11 cellular contexts compared by ENCODE assay signal in the genomic region with DNA sequence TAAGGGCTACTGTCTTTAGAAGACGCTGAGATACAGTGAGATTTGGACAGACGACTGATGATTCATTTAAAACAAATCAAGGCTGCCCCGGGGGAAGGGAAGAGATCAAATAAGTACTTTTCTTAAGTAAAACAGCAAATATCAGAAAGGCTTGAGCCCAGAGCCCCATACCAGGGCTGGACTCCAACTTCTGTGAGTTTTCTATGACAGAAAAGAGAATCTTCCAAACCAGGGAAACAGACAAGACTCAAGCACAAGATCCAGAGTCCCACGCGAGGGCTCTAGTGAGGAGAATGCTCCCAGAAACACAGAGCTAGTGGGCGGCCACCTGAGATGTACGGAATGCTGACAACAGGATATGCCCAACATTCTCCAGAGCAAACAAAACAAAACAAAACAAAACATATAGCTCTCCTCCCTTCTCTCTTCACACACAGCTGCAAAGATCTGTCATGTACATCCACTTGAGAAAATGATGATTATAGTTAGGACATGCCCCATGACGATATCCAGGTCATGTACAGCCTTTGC. TPM values are rescaled to one million over a fixed set of nuclear protein-coding genes. Genes with fewer than 3 reads are reported as not detected.
DNase-seq lines count a peak whose midpoint lies in the region; ATAC-seq and TF ChIP-seq lines count a peak whose summit lies in the region.
"Had no signal": no experiment of that assay in that cellular context is flagged by ENCODE, and none has a peak within 500 bp of the region (broad histone marks: within the 10 kb centered on the region; RNA-seq: fewer than 3 reads in every experiment).

No MANE protein-coding gene starts in this region.

- DNase-seq in CD14-positive monocyte (ENCODE audit: low spot score): no peak
- DNase-seq in SJCRH30: no peak
- peak; percentile 35 for DNase-seq in fibroblast of the aortic adventitia (ENCODE audit: low read depth)
- DNase-seq in psoas muscle: no peak
- no peak for DNase-seq in cortex of kidney (lab: John Stamatoyannopoulos, UW)
- DNase-seq in effector CD4-positive, alpha-beta T cell: no peak
- no peak for DNase-seq in SKM-1 (lab: John Stamatoyannopoulos, UW; ENCODE audit: unreplicated experiment)
- DNase-seq in stimulated activated CD4-positive, alpha-beta T cell treated with anti-CD3 and anti-CD28 coated beads, Interleukin-4, amount 100 ng/mL, for 4 hours: no peak
- DNase-seq: activated CD4-positive, alpha-beta memory T cell treated with anti-CD3 and anti-CD28 coated beads, Interleukin-2, amount 10 ng/mL, durations not matched to agents 7 days and 5 days had no signal

- H3K27me3 ChIP-seq in SJCRH30 (no peaks in the 10 kb centered on the region), psoas muscle (ENCODE audit: insufficient read depth in 3 of 3, low read length in 2 of 3) (no peaks in the 10 kb centered on the region)
- H3K27me3 ChIP-seq: foreskin keratinocyte had no signal

- TF ChIP-seq CTCF in CD14-positive monocyte (IDR thresholded peaks at IDR 0.05) (no peak), fibroblast of the aortic adventitia (IDR thresholded peaks at IDR 0.05; ENCODE audit: insufficient read depth, low read length) (no peak), psoas muscle (IDR thresholded peaks at IDR 0.05) (no peak)

- H3K27ac ChIP-seq in SJCRH30: peak overlapping the region; percentile 77
- H3K27ac ChIP-seq in psoas muscle: peak overlapping the region; percentile 92
- H3K27ac ChIP-seq: foreskin keratinocyte had no signal

- H3K4me3 Mint-ChIP-seq in CD14-positive monocyte: peak overlapping the region; percentile 44 to 77
- H3K4me3 Mint-ChIP-seq: activated CD4-positive, alpha-beta memory T cell treated with anti-CD3 and anti-CD28 coated beads, Interleukin-2, amount 10 ng/mL, durations not matched to agents 7 days and 5 days; activated naive CD8-positive, alpha-beta T cell had no signal

- intact Hi-C loops in CD14-positive monocyte (cut with micrococcal nuclease) (loop anchor here in 1 of 2 donors (2.0 to 5.0 kb wide), 2 partner anchors 20 to 150 kb away; no protein-coding TSS in a partner anchor), psoas muscle (cut with DNase I) (no loop called here)

- 43 to 56% (median 51%) methylated on average over 8 of the region's 8 CpGs for WGBS in psoas muscle, 3 donors

- H3K36me3 ChIP-seq in SJCRH30 (no peaks in the 10 kb centered on the region), psoas muscle (ENCODE audit: insufficient read depth in 1 of 2, low read depth in 1 of 2) (no peaks in the 10 kb centered on the region)

- H3K27ac Mint-ChIP-seq in CD14-positive monocyte: peak overlapping the region; percentile 91 to 96 (median 93)
- H3K27ac Mint-ChIP-seq: activated CD4-positive, alpha-beta memory T cell treated with anti-CD3 and anti-CD28 coated beads, Interleukin-2, amount 10 ng/mL, durations not matched to agents 7 days and 5 days; activated naive CD8-positive, alpha-beta T cell had no signal

- peak in 1 of 4 donors; percentile 2 for ATAC-seq in psoas muscle
- ATAC-seq: foreskin keratinocyte had no signal

- peaks cover 89% of the 10 kb centered on the region for H3K4me1 Mint-ChIP-seq in CD14-positive monocyte

- peaks cover 30% of the 10 kb centered on the region for H3K4me1 ChIP-seq in SJCRH30
- H3K4me1 ChIP-seq in psoas muscle: peaks cover 71% of the 10 kb centered on the region

- H3K9me3 ChIP-seq in SJCRH30 (replicated peaks) (no peaks in the 10 kb centered on the region), psoas muscle (no peaks in the 10 kb centered on the region)

- H3K36me3 Mint-ChIP-seq in CD14-positive monocyte: peaks cover 57 to 63% of the 10 kb centered on the region in 2 donors

- peaks cover 0 to 2% (median 0%) of the 10 kb centered on the region in 7 donors for H3K9me3 Mint-ChIP-seq in CD14-positive monocyte
- H3K9me3 Mint-ChIP-seq: activated CD4-positive, alpha-beta memory T cell treated with anti-CD3 and anti-CD28 coated beads, Interleukin-2, amount 10 ng/mL, durations not matched to agents 7 days and 5 days had no signal

- H3K27me3 Mint-ChIP-seq in CD14-positive monocyte (ENCODE audit: low read depth in 3 of 3): peaks cover 0 to 2% (median 0%) of the 10 kb centered on the region in 3 donors
- H3K27me3 Mint-ChIP-seq: activated CD4-positive, alpha-beta memory T cell treated with anti-CD3 and anti-CD28 coated beads, Interleukin-2, amount 10 ng/mL, durations not matched to agents 7 days and 5 days; activated naive CD8-positive, alpha-beta T cell had no signal

- H3K4me3 ChIP-seq in SJCRH30 (peak overlapping the region; percentile 21), fibroblast of the aortic adventitia (ENCODE audit: low read depth, low read length) (no peak overlapping the region), psoas muscle (peak overlapping the region; percentile 42)

RNA-seq across cellular contexts. Expression of a gene that starts 13.1 kb away (rescaled TPM):
- polyA plus RNA-seq in CD14-positive monocyte (100 to 1,000 TPM in 1 of 2 donors, 10 to 100 TPM in 1; 72.4 to 115 TPM), psoas muscle (1,000 to 10,000 TPM in 1 of 3 donors, 100 to 1,000 TPM in 2; 435 to 1,333 (median 781) TPM)
- total RNA-seq in SJCRH30 (2014; rRNA removed; shearing (Covaris generic)): 11.6 and 12.9 TPM in 2 replicates
- total RNA-seq in fibroblast of the aortic adventitia (ENCODE audit: low replicate concordance) (26.2 and 26.3 TPM in 2 replicates), psoas muscle (1,000 to 10,000 TPM in 2 of 4 donors, 100 to 1,000 TPM in 2; 257 to 1,392 (median 704) TPM)
